16 cellular contexts compared by ENCODE assay signal in genomic region chr1:200310824-200311223, GRCh38.
"Had no signal": no experiment of that assay in that cellular context is flagged by ENCODE, and none has a peak within 500 bp of the region (broad histone marks: within the 10 kb centered on the region; RNA-seq: fewer than 3 reads in every experiment).

No MANE protein-coding gene starts in this region.

- H3K4me1 ChIP-seq: testis, vagina had no signal

- H3K27ac ChIP-seq: dorsolateral prefrontal cortex, heart left ventricle, testis, tibial nerve, upper lobe of right lung, vagina had no signal

- H3K36me3 Mint-ChIP-seq: naive thymus-derived CD8-positive, alpha-beta T cell had no signal

- H3K9me3 ChIP-seq: heart left ventricle, mucosa of descending colon, testis, tibial nerve, upper lobe of right lung, vagina had no signal

- H3K4me3 Mint-ChIP-seq: naive thymus-derived CD8-positive, alpha-beta T cell had no signal

- H3K4me3 ChIP-seq: dorsolateral prefrontal cortex, heart left ventricle, mucosa of descending colon, testis, tibial nerve, upper lobe of right lung, vagina had no signal

- DNase-seq: cortex of kidney; dorsolateral prefrontal cortex; effector CD8-positive, alpha-beta T cell; foreskin melanocyte; heart left ventricle; hippocampal formation; mammary epithelial cell; mucosa of descending colon; naive thymus-derived CD8-positive, alpha-beta T cell; posterior cingulate gyrus; stimulated activated naive CD8-positive, alpha-beta T cell treated with anti-CD3 and anti-CD28 coated beads, Interleukin-15, Interleukin-2, amounts not matched to agents 100 U/mL and 50 U/mL, for 24 hours; testis; upper lobe of right lung had no signal

- H3K27me3 ChIP-seq: testis, upper lobe of right lung, vagina had no signal

- H3K27ac Mint-ChIP-seq: naive thymus-derived CD8-positive, alpha-beta T cell had no signal

- ATAC-seq: heart left ventricle; mucosa of descending colon; naive thymus-derived CD8-positive, alpha-beta T cell; sciatic nerve; stimulated activated naive CD8-positive, alpha-beta T cell treated with anti-CD3 and anti-CD28 coated beads, Interleukin-15, Interleukin-2, amounts not matched to agents 100 U/mL and 50 U/mL, for 24 hours had no signal

- H3K36me3 ChIP-seq: heart left ventricle, tibial nerve, upper lobe of right lung, vagina had no signal

- H3K9me3 Mint-ChIP-seq: naive thymus-derived CD8-positive, alpha-beta T cell had no signal
